ENCODE assay signal across 8 cellular contexts in genomic region chr5:72598461-72599433, GRCh38.
DNase-seq lines count a peak whose midpoint lies in the region; ATAC-seq and TF ChIP-seq lines count a peak whose summit lies in the region.

No MANE protein-coding gene starts in this region.

- peak overlapping the region; percentile 87 for H2BK20ac ChIP-seq in IMR-90 (ENCODE audit: low read depth, low read length)

- no CpG with 5 or more reads among the region's 7 CpGs for WGBS in IMR-90 (ENCODE audit: extremely low coverage in 2 of 2, insufficient read length in 1 of 2), 2 experiments

- H3K27ac Mint-ChIP-seq in T-helper 17 cell (peak overlapping the region; percentile 30), glutamatergic neuron (ENCODE audit: unreplicated experiment) (no peak overlapping the region)
- H3K27ac Mint-ChIP-seq in stimulated activated naive B cell treated with anti-CD40 and anti-IgM and Interleukin-4, amounts not matched to agents 10 μg/mL and 1 μg/mL and 100 μg/mL, for 72 hours = peak overlapping the region; percentile 86
- no peak overlapping the region for H3K27ac Mint-ChIP-seq in effector memory CD8-positive, alpha-beta T cell

- H2AK5ac ChIP-seq in IMR-90 (ENCODE audit: low read depth, low read length) = peak overlapping the region; percentile 93

- no peaks in the 10 kb centered on the region for H3K36me3 ChIP-seq in IMR-90 (ENCODE audit: control insufficient read depth, insufficient read depth, low read length)

- peak overlapping the region; percentile 97 for H2BK120ac ChIP-seq in IMR-90 (ENCODE audit: low read depth, low read length)

- H3K9me1 ChIP-seq in IMR-90 (ENCODE audit: insufficient read depth, low read length) = peaks cover 11% of the 10 kb centered on the region

- H3K36me3 Mint-ChIP-seq in T-helper 17 cell (ENCODE audit: low read depth) (no peaks in the 10 kb centered on the region), glutamatergic neuron (ENCODE audit: unreplicated experiment) (peaks cover 9% of the 10 kb centered on the region)
- peaks cover 5 to 9% of the 10 kb centered on the region in 2 donors for H3K36me3 Mint-ChIP-seq in stimulated activated naive B cell treated with anti-CD40 and anti-IgM and Interleukin-4, amounts not matched to agents 10 μg/mL and 1 μg/mL and 100 μg/mL, for 72 hours
- no peaks in the 10 kb centered on the region for H3K36me3 Mint-ChIP-seq in effector memory CD8-positive, alpha-beta T cell (ENCODE audit: insufficient read depth)

- CTCF ChIA-PET in IMR-90 (lab: Yijun Ruan, JAX) = interaction anchor here (1.3 kb wide), 1 partner anchor 10 kb away, joined by 3 read pairs; no protein-coding TSS in a partner anchor

- H2AK9ac ChIP-seq in IMR-90 (replicated peaks; ENCODE audit: low read depth, low read length, poor library complexity) = no peak overlapping the region

- H3K4me3 Mint-ChIP-seq in T-helper 17 cell = no peak overlapping the region
- peak overlapping the region; percentile 16 for H3K4me3 Mint-ChIP-seq in glutamatergic neuron (ENCODE audit: unreplicated experiment)
- H3K4me3 Mint-ChIP-seq in stimulated activated naive B cell treated with anti-CD40 and anti-IgM and Interleukin-4, amounts not matched to agents 10 μg/mL and 1 μg/mL and 100 μg/mL, for 72 hours = peak overlapping the region in 1 of 2 donors; percentile 29
- H3K4me3 Mint-ChIP-seq in effector memory CD8-positive, alpha-beta T cell = no peak overlapping the region

- DNase-seq in IMR-90 = peak; percentile 74
- no peak for DNase-seq in T-helper 17 cell
- no peak for DNase-seq in glutamatergic neuron
- DNase-seq in stimulated activated naive B cell treated with anti-CD40 and anti-IgM and Interleukin-4, amounts not matched to agents 10 μg/mL and 1 μg/mL and 100 μg/mL, for 72 hours = peak; percentile 20
- DNase-seq in RPMI8226 = no peak
- no peak for DNase-seq in stimulated activated CD4-positive, alpha-beta T cell treated with anti-CD3 and anti-CD28 coated beads, Interleukin-4, amount 100 ng/mL, for 4 hours
- DNase-seq in effector memory CD8-positive, alpha-beta T cell = no peak
- no peak for DNase-seq in stimulated activated CD4-positive, alpha-beta T cell treated with anti-CD3 and anti-CD28 coated beads, Interleukin-1b, Interleukin-23, amount 100 ng/mL, for 48 hours

- no peak overlapping the region for H3K9ac ChIP-seq in IMR-90 (ENCODE audit: low read depth, low read length)

- TF ChIP-seq CTCF in IMR-90 (conservative IDR thresholded peaks at IDR 0.05; ENCODE audit: low read depth, low read length) (no peak), glutamatergic neuron (IDR thresholded peaks at IDR 0.05; ENCODE audit: partially characterized antibody, unreplicated experiment) (no peak)

- dilution Hi-C loops in IMR-90 (cut with HindIII; ENCODE audit: low sequenced_read_pairs, unreplicated experiment) = no loop called here

- intact Hi-C loops in IMR-90 (cut with micrococcal nuclease) = no loop called here

- H3K56ac ChIP-seq in IMR-90 (ENCODE audit: extremely low read depth, insufficient read depth, low read length) = peak overlapping the region; percentile 88; the same call in 1 of the 2 replicates

- H3K9me3 Mint-ChIP-seq in glutamatergic neuron (ENCODE audit: unreplicated experiment) = peaks cover 2% of the 10 kb centered on the region
- H3K9me3 Mint-ChIP-seq in stimulated activated naive B cell treated with anti-CD40 and anti-IgM and Interleukin-4, amounts not matched to agents 10 μg/mL and 1 μg/mL and 100 μg/mL, for 72 hours = peaks cover 0 to 3% of the 10 kb centered on the region in 2 donors
- no peaks in the 10 kb centered on the region for H3K9me3 Mint-ChIP-seq in effector memory CD8-positive, alpha-beta T cell

- H4K91ac ChIP-seq in IMR-90 (ENCODE audit: insufficient read depth, low read depth, low read length) = peak overlapping the region; percentile 92

- ATAC-seq in IMR-90 (ENCODE audit: low read depth) = no peak
- no peak for ATAC-seq in T-helper 17 cell
- ATAC-seq in stimulated activated naive B cell treated with anti-CD40 and anti-IgM and Interleukin-4, amounts not matched to agents 10 μg/mL and 1 μg/mL and 100 μg/mL, for 72 hours (replicated peaks) = peak; percentile 57
- ATAC-seq in effector memory CD8-positive, alpha-beta T cell (replicated peaks) = no peak

- in situ Hi-C loops in IMR-90 (cut with MboI; ENCODE audit: low sequenced_read_pairs) = no loop called here

- peak overlapping the region; percentile 93 for H3K14ac ChIP-seq in IMR-90 (replicated peaks; ENCODE audit: low read depth, low read length)

- H3K79me1 ChIP-seq in IMR-90 (ENCODE audit: low read depth in 1 of 2, low read length in 2 of 2) = 0 out of 4 replicates have a peak, but pooled peaks cover 0 to 5% of the 10 kb centered on the region in 2 experiments

- H3K27ac ChIP-seq in IMR-90 (ENCODE audit: insufficient read depth, low read length) = peak overlapping the region; percentile 86

- H3K27me3 Mint-ChIP-seq in T-helper 17 cell = peaks cover 15% of the 10 kb centered on the region
- no peaks in the 10 kb centered on the region for H3K27me3 Mint-ChIP-seq in glutamatergic neuron (ENCODE audit: unreplicated experiment)
- no peaks in the 10 kb centered on the region for H3K27me3 Mint-ChIP-seq in stimulated activated naive B cell treated with anti-CD40 and anti-IgM and Interleukin-4, amounts not matched to agents 10 μg/mL and 1 μg/mL and 100 μg/mL, for 72 hours
- H3K27me3 Mint-ChIP-seq in effector memory CD8-positive, alpha-beta T cell = peaks cover 5 to 6% of the 10 kb centered on the region in 2 donors

- H3K18ac ChIP-seq in IMR-90 (ENCODE audit: low read depth, low read length) = peak overlapping the region; percentile 95

- peak overlapping the region; percentile 93; the same call in 1 of the 2 replicates for H3K23ac ChIP-seq in IMR-90 (ENCODE audit: low read depth, low read length)

- H3K4me1 Mint-ChIP-seq in T-helper 17 cell (peaks cover 2% of the 10 kb centered on the region), glutamatergic neuron (ENCODE audit: low read depth, unreplicated experiment) (peaks cover 14% of the 10 kb centered on the region)
- peaks cover 0 to 9% of the 10 kb centered on the region in 2 donors for H3K4me1 Mint-ChIP-seq in stimulated activated naive B cell treated with anti-CD40 and anti-IgM and Interleukin-4, amounts not matched to agents 10 μg/mL and 1 μg/mL and 100 μg/mL, for 72 hours
- peaks cover 0 to 4% of the 10 kb centered on the region in 2 donors for H3K4me1 Mint-ChIP-seq in effector memory CD8-positive, alpha-beta T cell (ENCODE audit: low read depth in 2 of 2)

- H4K8ac ChIP-seq in IMR-90 (ENCODE audit: low read depth in 2 of 2, low read length in 2 of 2) = peak overlapping the region; percentile 48 to 92

- H3K4ac ChIP-seq in IMR-90 (ENCODE audit: low read depth, low read length) = peak overlapping the region; percentile 83

- peak overlapping the region; percentile 19; the same call in 1 of the 2 replicates for H3K4me2 ChIP-seq in IMR-90 (ENCODE audit: low read depth, low read length)

- H3K27me3 ChIP-seq in IMR-90 (ENCODE audit: control insufficient read depth, insufficient read depth, low read length) = no peaks in the 10 kb centered on the region

- no peaks in the 10 kb centered on the region for H3K9me3 ChIP-seq in IMR-90 (ENCODE audit: control insufficient read depth, insufficient read depth, low read length)
- H3K9me3 ChIP-seq in T-helper 17 cell (ENCODE audit: control insufficient read depth, low read length, poor library complexity, severe bottlenecking) = no peaks in the 10 kb centered on the region

- H4K20me1 ChIP-seq in IMR-90 (ENCODE audit: insufficient read depth, low read length) = no peaks in the 10 kb centered on the region; the same call in 1 of the 2 replicates

- POLR2A ChIA-PET in IMR-90 (lab: Charles Lee; ENCODE audit: unreplicated experiment) = no interaction called here

- BruUV-seq in IMR-90 (replicated peaks; lab: Mats Ljungman, UMichigan) = no TSS peak

- no peak for TF ChIP-seq POLR2A in IMR-90 (IDR thresholded peaks at IDR 0.05; ENCODE audit: low read depth, low read length)

- H3K4me3 ChIP-seq in IMR-90 (ENCODE audit: insufficient read depth, low read depth, low read length) = no peak overlapping the region

- no peak overlapping the region for H2AFZ ChIP-seq in IMR-90 (replicated peaks; ENCODE audit: low read length, poor library complexity)

- H4K5ac ChIP-seq in IMR-90 (ENCODE audit: low read depth, low read length) = peak overlapping the region; percentile 86

- H2BK5ac ChIP-seq in IMR-90 (ENCODE audit: low read depth, low read length, poor library complexity, severe bottlenecking) = peak overlapping the region; percentile 98

- peaks cover 30% of the 10 kb centered on the region for H3K4me1 ChIP-seq in IMR-90 (ENCODE audit: control insufficient read depth, insufficient read depth, low read length)

- peak overlapping the region; percentile 91 for H2BK15ac ChIP-seq in IMR-90 (ENCODE audit: low read depth, low read length)

- TF ChIP-seq RAD21 in IMR-90 (IDR thresholded peaks at IDR 0.05; ENCODE audit: low read length) = no peak

TF ChIP-seq in IMR-90, 13 proteins besides CTCF, POLR2A, EP300 and RAD21:
- no peak for TF ChIP-seq FOS (IDR thresholded peaks at IDR 0.05; ENCODE audit: low read depth, low read length)
- 0 out of 2 replicates have a peak, but pooled peaks have one; percentile 3 for TF ChIP-seq MAFK (IDR thresholded peaks at IDR 0.05; ENCODE audit: low read depth, low read length)
- peak; percentile 66 for TF ChIP-seq BHLHE40 (IDR thresholded peaks at IDR 0.05; ENCODE audit: low read depth, low read length)
- no peak for TF ChIP-seq CHD1 (IDR thresholded peaks at IDR 0.05; ENCODE audit: low read depth, low read length)
- TF ChIP-seq CEBPB (IDR thresholded peaks at IDR 0.05; ENCODE audit: low read depth, low read length) = peak; percentile 93
- no peak for TF ChIP-seq RCOR1 (IDR thresholded peaks at IDR 0.05; ENCODE audit: insufficient replicate concordance, low read length)
- no peak for TF ChIP-seq ELK1 (IDR thresholded peaks at IDR 0.05; ENCODE audit: borderline replicate concordance, low read depth, low read length)
TF ChIP-seq in IMR-90: peak in this region for 3.

Comparison
In these comparisons a context has a peak if more than half of its experiments do, and no peak if none do; other contexts are left out.
1. ATAC-seq: peak in stimulated activated naive B cell treated with anti-CD40 and anti-IgM and Interleukin-4, amounts not matched to agents 10 μg/mL and 1 μg/mL and 100 μg/mL, for 72 hours (2 of 2); none in IMR-90 (single experiment), T-helper 17 cell (single experiment) and effector memory CD8-positive, alpha-beta T cell (single experiment).
2. DNase-seq: peak in IMR-90 (single experiment) and stimulated activated naive B cell treated with anti-CD40 and anti-IgM and Interleukin-4, amounts not matched to agents 10 μg/mL and 1 μg/mL and 100 μg/mL, for 72 hours (single experiment); none in T-helper 17 cell (0 of 3), glutamatergic neuron (single experiment), RPMI8226 (single experiment), stimulated activated CD4-positive, alpha-beta T cell treated with anti-CD3 and anti-CD28 coated beads, Interleukin-4, amount 100 ng/mL, for 4 hours (0 of 2), effector memory CD8-positive, alpha-beta T cell (0 of 3) and stimulated activated CD4-positive, alpha-beta T cell treated with anti-CD3 and anti-CD28 coated beads, Interleukin-1b, Interleukin-23, amount 100 ng/mL, for 48 hours (single experiment).
3. H3K27ac Mint-ChIP-seq: peak in T-helper 17 cell (single experiment) and stimulated activated naive B cell treated with anti-CD40 and anti-IgM and Interleukin-4, amounts not matched to agents 10 μg/mL and 1 μg/mL and 100 μg/mL, for 72 hours (single experiment); none in glutamatergic neuron (single experiment) and effector memory CD8-positive, alpha-beta T cell (0 of 2).